21 cellular contexts compared by ENCODE assay signal in genomic region chr3:193951859-193952258, GRCh38.
"Had no signal": no experiment of that assay in that cellular context is flagged by ENCODE, and none has a peak within 500 bp of the region (broad histone marks: within the 10 kb centered on the region; RNA-seq: fewer than 3 reads in every experiment).

No MANE protein-coding gene starts in this region.

- H3K36me3 ChIP-seq: heart left ventricle, tibial nerve, vagina had no signal

- H3K27ac ChIP-seq: heart left ventricle, psoas muscle, tibial nerve, vagina had no signal

- H3K4me3 ChIP-seq: heart left ventricle, psoas muscle, tibial nerve, vagina had no signal

- DNase-seq: activated CD4-positive, alpha-beta T cell treated with anti-CD3 and anti-CD28 coated beads for 4 hours; activated CD8-positive, alpha-beta memory T cell treated with anti-CD3 and anti-CD28 coated beads, Interleukin-2, amount 50 U/mL, for 4 hours; activated naive CD4-positive, alpha-beta T cell treated with anti-CD3 and anti-CD28 coated beads for 36 hours; activated T-cell treated with anti-CD3 and anti-CD28 coated beads, Interleukin-2, amount 50 U/mL, for 4 hours; anterior cingulate cortex; cerebellar nuclear complex; effector memory CD4-positive, alpha-beta T cell; heart left ventricle; left ventricle myocardium superior; mesenchymal stem cell; naive thymus-derived CD8-positive, alpha-beta T cell; psoas muscle; right cardiac atrium; stimulated activated naive CD8-positive, alpha-beta T cell treated with anti-CD3 and anti-CD28 coated beads, Interleukin-15, Interleukin-2, amounts not matched to agents 100 U/mL and 50 U/mL, for 24 hours; substantia nigra; T-cell had no signal

- ATAC-seq: activated T-cell treated with anti-CD3 and anti-CD28 coated beads, Interleukin-2, amount 50 U/mL, for 4 hours; heart left ventricle; left ventricle myocardium superior; naive thymus-derived CD8-positive, alpha-beta T cell; psoas muscle; right cardiac atrium; stimulated activated naive CD8-positive, alpha-beta T cell treated with anti-CD3 and anti-CD28 coated beads, Interleukin-15, Interleukin-2, amounts not matched to agents 100 U/mL and 50 U/mL, for 24 hours; T-cell; WTC11 had no signal

- H3K27me3 ChIP-seq: tibial nerve, vagina had no signal

- H3K4me1 ChIP-seq: psoas muscle, tibial nerve had no signal

- FAIRE-seq: endothelial cell of umbilical vein, frontal cortex had no signal
